In genomic region chr1:3981261-3981660, GRCh38 we compare ENCODE assay signal across 21 cellular contexts.
"Had no signal": no experiment of that assay in that cellular context is flagged by ENCODE, and none has a peak within 500 bp of the region (broad histone marks: within the 10 kb centered on the region; RNA-seq: fewer than 3 reads in every experiment).

No MANE protein-coding gene starts in this region.

- ATAC-seq: foreskin keratinocyte; gastroesophageal sphincter; heart left ventricle; mucosa of descending colon; natural killer cell treated with Interleukin-12 subunit alpha and Interleukin-12 subunit beta and Interleukin-15 and Interleukin-18, amount 100 ng/mL, for 72 hours; sciatic nerve; stimulated activated naive B cell treated with anti-CD40 and anti-IgM and Interleukin-4, amounts not matched to agents 10 μg/mL and 1 μg/mL and 100 μg/mL, for 72 hours had no signal

- H2AFZ ChIP-seq: hepatocyte had no signal

- H3K4me3 ChIP-seq: dorsolateral prefrontal cortex, esophagus muscularis mucosa, gastroesophageal sphincter, heart left ventricle, hepatocyte, lung, mucosa of descending colon, prostate gland, right atrium auricular region, vagina had no signal

- FAIRE-seq: colon, endothelial cell of umbilical vein, kidney had no signal

- H3K4me2 ChIP-seq: hepatocyte had no signal

- DNase-seq: dorsolateral prefrontal cortex; effector CD4-positive, alpha-beta T cell; foreskin keratinocyte; kidney; mucosa of descending colon; naive B cell; nucleus accumbens; stimulated activated naive B cell treated with anti-CD40 and anti-IgM and Interleukin-4, amounts not matched to agents 10 μg/mL and 1 μg/mL and 100 μg/mL, for 72 hours; trophoblast cell had no signal

- H3K36me3 ChIP-seq: esophagus muscularis mucosa, gastroesophageal sphincter, heart left ventricle, prostate gland, right atrium auricular region, vagina had no signal

- H3K27ac ChIP-seq: dorsolateral prefrontal cortex, esophagus muscularis mucosa, foreskin keratinocyte, gastroesophageal sphincter, heart left ventricle, hepatocyte, prostate gland, right atrium auricular region, vagina had no signal

- H3K9me3 ChIP-seq: esophagus muscularis mucosa, gastroesophageal sphincter, heart left ventricle, mucosa of descending colon, prostate gland, right atrium auricular region, vagina had no signal

- H3K79me2 ChIP-seq: hepatocyte had no signal

- H3K27me3 ChIP-seq: foreskin keratinocyte, hepatocyte, right atrium auricular region had no signal

- H3K4me1 ChIP-seq: esophagus muscularis mucosa, foreskin keratinocyte, gastroesophageal sphincter, heart left ventricle, prostate gland, right atrium auricular region, vagina had no signal
